ENCODE assay signal across 13 cellular contexts in genomic region chr1:219121634-219122033, GRCh38. TPM values are rescaled to one million over a fixed set of nuclear protein-coding genes. Genes with fewer than 3 reads are reported as not detected.
DNase-seq lines count a peak whose midpoint lies in the region; ATAC-seq and TF ChIP-seq lines count a peak whose summit lies in the region.
"Had no signal": no experiment of that assay in that cellular context is flagged by ENCODE, and none has a peak within 500 bp of the region (broad histone marks: within the 10 kb centered on the region; RNA-seq: fewer than 3 reads in every experiment).

No MANE protein-coding gene starts in this region.

- H4K20me1 ChIP-seq in neural progenitor cell (ENCODE audit: low read depth) = no peaks in the 10 kb centered on the region

- H3K9me3 ChIP-seq in neural progenitor cell (ENCODE audit: low read depth) = no peaks in the 10 kb centered on the region

- H3K27ac ChIP-seq in ACC112 (ENCODE audit: low read depth, low read length) (peak overlapping the region; percentile 91), neural progenitor cell (no peak overlapping the region)
- H3K27ac ChIP-seq: KMS-11 had no signal

- H2AFZ ChIP-seq in ACC112 (ENCODE audit: low read length, unreplicated experiment) (no peak overlapping the region), neural progenitor cell (replicated peaks) (no peak overlapping the region)

- no peaks in the 10 kb centered on the region for H3K9me3 Mint-ChIP-seq in neural progenitor cell
- H3K9me3 Mint-ChIP-seq: CD8-positive, alpha-beta T cell; GM23338 had no signal

- no peak overlapping the region for H3K27ac Mint-ChIP-seq in neural progenitor cell
- H3K27ac Mint-ChIP-seq: CD8-positive, alpha-beta T cell had no signal

- no peak overlapping the region for H3K4me3 ChIP-seq in ACC112 (ENCODE audit: low read depth, low read length)
- H3K4me3 ChIP-seq in choroid plexus epithelial cell (ENCODE audit: low read depth, low read length) = no peak overlapping the region
- H3K4me3 ChIP-seq in neural progenitor cell = no peak overlapping the region
- H3K4me3 ChIP-seq: GM23338 had no signal

- no peak for ATAC-seq in left lobe of liver
- ATAC-seq: CD8-positive, alpha-beta T cell; GM23338 had no signal

- CTCF ChIA-PET in HEK293T (lab: Yijun Ruan, JAX) = no interaction called here

- no peaks in the 10 kb centered on the region for H3K36me3 Mint-ChIP-seq in neural progenitor cell
- H3K36me3 Mint-ChIP-seq: CD8-positive, alpha-beta T cell had no signal

- DNase-seq in HEK293T (ENCODE audit: extremely low spot score) = no peak
- peak; percentile 50 for DNase-seq in choroid plexus epithelial cell (ENCODE audit: low read depth)
- peak; percentile 5 for DNase-seq in neural progenitor cell (ENCODE audit: low spot score)
- DNase-seq in HuH-7 (ENCODE audit: low spot score) = no peak
- DNase-seq in SKM-1 (lab: John Stamatoyannopoulos, UW; ENCODE audit: unreplicated experiment) = no peak
- no peak for DNase-seq in left lobe of liver (ENCODE audit: low spot score)
- DNase-seq: CD8-positive, alpha-beta T cell; NCI-H1092 treated with DMSO at 0.1 percent for 48 hours; NCI-H1694; NCI-H2107 had no signal

- H3K4me3 Mint-ChIP-seq in neural progenitor cell = no peak overlapping the region
- H3K4me3 Mint-ChIP-seq: CD8-positive, alpha-beta T cell; GM23338 had no signal

- TF ChIP-seq CTCF in choroid plexus epithelial cell (conservative IDR thresholded peaks at IDR 0.05; ENCODE audit: low read depth, low read length) = no peak
- no peak for TF ChIP-seq CTCF in neural progenitor cell (IDR thresholded peaks at IDR 0.05)

- no peak overlapping the region for H3K9ac ChIP-seq in neural progenitor cell
- H3K9ac ChIP-seq: KMS-11 had no signal

- no peaks in the 10 kb centered on the region for H3F3A ChIP-seq in neural progenitor cell (ENCODE audit: low read depth)

- peaks cover 4% of the 10 kb centered on the region for H3K4me1 Mint-ChIP-seq in neural progenitor cell

- H3K4me2 ChIP-seq in neural progenitor cell = no peak overlapping the region
- H3K4me2 ChIP-seq: GM23338, KMS-11 had no signal

- no peaks in the 10 kb centered on the region for H3K36me3 ChIP-seq in ACC112 (ENCODE audit: insufficient read depth, low read length)
- no peaks in the 10 kb centered on the region for H3K36me3 ChIP-seq in neural progenitor cell

- POLR2A ChIA-PET in HEK293T (lab: Yijun Ruan, JAX) = no interaction called here

- no peaks in the 10 kb centered on the region for H3K27me3 ChIP-seq in ACC112 (ENCODE audit: insufficient read depth, low read length)
- no peaks in the 10 kb centered on the region for H3K27me3 ChIP-seq in neural progenitor cell

- H3K79me2 ChIP-seq in ACC112 (ENCODE audit: control insufficient read depth, insufficient read depth, low read length, unreplicated experiment) (no peaks in the 10 kb centered on the region), neural progenitor cell (ENCODE audit: low read depth) (no peaks in the 10 kb centered on the region)

- H3K4me1 ChIP-seq in ACC112 (ENCODE audit: control insufficient read depth, insufficient read depth, low read length, unreplicated experiment) (peaks cover 31% of the 10 kb centered on the region), neural progenitor cell (no peaks in the 10 kb centered on the region)

- H3K27me3 Mint-ChIP-seq in neural progenitor cell (ENCODE audit: insufficient read depth, low read depth) = no peaks in the 10 kb centered on the region

TF ChIP-seq in HEK293T, 16 proteins besides CTCF, POLR2A, EP300 and RAD21:
- TF ChIP-seq TARDBP (IDR thresholded peaks at IDR 0.05) (no peak), ELF4 (IDR thresholded peaks at IDR 0.05) (no peak), ZNF384 (IDR thresholded peaks at IDR 0.05) (no peak), HDGF (IDR thresholded peaks at IDR 0.05; ENCODE audit: borderline replicate concordance) (no peak), SP1 (IDR thresholded peaks at IDR 0.05) (no peak), ARNT (IDR thresholded peaks at IDR 0.05) (no peak), FOXM1 (IDR thresholded peaks at IDR 0.05; ENCODE audit: borderline replicate concordance) (no peak)
- TF ChIP-seq, protein P1, sequence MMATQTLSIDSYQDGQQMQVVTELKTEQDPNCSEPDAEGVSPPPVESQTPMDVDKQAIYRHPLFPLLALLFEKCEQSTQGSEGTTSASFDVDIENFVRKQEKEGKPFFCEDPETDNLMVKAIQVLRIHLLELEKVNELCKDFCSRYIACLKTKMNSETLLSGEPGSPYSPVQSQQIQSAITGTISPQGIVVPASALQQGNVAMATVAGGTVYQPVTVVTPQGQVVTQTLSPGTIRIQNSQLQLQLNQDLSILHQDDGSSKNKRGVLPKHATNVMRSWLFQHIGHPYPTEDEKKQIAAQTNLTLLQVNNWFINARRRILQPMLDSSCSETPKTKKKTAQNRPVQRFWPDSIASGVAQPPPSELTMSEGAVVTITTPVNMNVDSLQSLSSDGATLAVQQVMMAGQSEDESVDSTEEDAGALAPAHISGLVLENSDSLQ (IDR thresholded peaks at IDR 0.05) = peak; percentile 90
TF ChIP-seq in HEK293T: peak in this region for 1.

RNA-seq across cellular contexts. Expression of gene LYPLAL1, which starts 52.0 kb away (rescaled TPM):
- 12.9 and 35.4 TPM in 2 replicates for total RNA-seq in neural progenitor cell (ENCODE audit: low replicate concordance)
- 17.3 TPM for total RNA-seq in left lobe of liver

Comparison
In these comparisons a context has a peak if more than half of its experiments do, and no peak if none do; other contexts are left out.
1. DNase-seq: peak in choroid plexus epithelial cell (single experiment) and neural progenitor cell (single experiment); none in HEK293T (single experiment), HuH-7 (single experiment), SKM-1 (single experiment) and left lobe of liver (single experiment).